Comparison of ENCODE assay signal across 1 cellular context in the genomic region with DNA sequence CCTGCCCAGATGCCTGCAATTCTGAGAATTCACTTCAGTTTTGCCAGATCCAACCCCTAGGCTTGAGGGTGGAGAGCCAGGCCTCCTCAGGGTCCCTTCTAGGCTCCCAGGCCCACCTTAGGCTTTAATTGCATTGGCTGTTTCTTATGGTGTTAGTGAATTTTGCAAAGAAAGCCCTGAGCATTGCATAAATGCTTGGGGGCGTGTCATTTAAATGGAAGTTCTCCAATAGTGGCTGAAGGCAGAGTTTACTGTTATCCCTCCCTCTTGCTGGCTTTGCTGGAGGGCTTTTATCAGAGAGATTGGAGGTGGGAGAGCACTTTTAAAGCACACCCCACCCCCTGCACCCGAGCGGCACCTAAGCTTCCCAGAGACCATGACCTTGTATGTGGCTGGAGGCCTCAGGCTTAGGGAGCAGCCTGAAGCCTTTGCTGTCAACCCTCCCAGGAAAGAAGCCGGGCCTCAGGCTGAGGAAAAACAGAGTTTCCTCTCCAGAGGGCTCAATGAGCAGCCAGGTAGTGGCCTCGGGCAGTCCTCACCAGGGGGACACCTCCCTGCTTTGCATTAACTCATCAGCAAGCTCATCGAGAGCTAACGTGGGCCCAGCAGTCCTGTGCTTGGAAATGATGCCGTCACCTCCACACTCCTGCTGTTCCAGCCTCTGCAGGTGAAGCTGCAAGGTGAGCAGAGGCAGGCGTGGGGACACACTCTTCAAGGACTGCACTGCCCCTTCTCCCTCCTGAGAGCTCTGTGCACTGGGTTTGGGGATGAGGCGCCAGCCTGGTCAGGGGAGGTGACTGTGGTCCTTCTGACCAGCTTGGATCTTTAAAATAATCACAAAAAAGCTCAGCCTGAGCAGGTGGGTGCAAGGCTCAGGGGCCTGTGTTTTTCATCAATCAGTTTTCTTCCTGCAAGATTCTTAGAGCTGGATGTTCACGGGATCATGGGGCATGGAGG.
TF ChIP-seq lines count a peak whose summit lies in the region.

No MANE protein-coding gene starts in this region.

TF ChIP-seq in WTC11, 78 proteins besides CTCF, POLR2A, EP300 and RAD21 (continued from another document):
- TF ChIP-seq, protein P1, sequence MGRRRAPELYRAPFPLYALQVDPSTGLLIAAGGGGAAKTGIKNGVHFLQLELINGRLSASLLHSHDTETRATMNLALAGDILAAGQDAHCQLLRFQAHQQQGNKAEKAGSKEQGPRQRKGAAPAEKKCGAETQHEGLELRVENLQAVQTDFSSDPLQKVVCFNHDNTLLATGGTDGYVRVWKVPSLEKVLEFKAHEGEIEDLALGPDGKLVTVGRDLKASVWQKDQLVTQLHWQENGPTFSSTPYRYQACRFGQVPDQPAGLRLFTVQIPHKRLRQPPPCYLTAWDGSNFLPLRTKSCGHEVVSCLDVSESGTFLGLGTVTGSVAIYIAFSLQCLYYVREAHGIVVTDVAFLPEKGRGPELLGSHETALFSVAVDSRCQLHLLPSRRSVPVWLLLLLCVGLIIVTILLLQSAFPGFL (CRISPR knock-in tag; IDR thresholded peaks at IDR 0.05; ENCODE audit: borderline replicate concordance), result no peak
- TF ChIP-seq NFE2L1 (CRISPR knock-in tag; IDR thresholded peaks at IDR 0.05), result no peak
- TF ChIP-seq, protein P2, sequence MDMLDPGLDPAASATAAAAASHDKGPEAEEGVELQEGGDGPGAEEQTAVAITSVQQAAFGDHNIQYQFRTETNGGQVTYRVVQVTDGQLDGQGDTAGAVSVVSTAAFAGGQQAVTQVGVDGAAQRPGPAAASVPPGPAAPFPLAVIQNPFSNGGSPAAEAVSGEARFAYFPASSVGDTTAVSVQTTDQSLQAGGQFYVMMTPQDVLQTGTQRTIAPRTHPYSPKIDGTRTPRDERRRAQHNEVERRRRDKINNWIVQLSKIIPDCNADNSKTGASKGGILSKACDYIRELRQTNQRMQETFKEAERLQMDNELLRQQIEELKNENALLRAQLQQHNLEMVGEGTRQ (CRISPR knock-in tag; IDR thresholded peaks at IDR 0.05), result no peak
- TF ChIP-seq NR1H2 (CRISPR knock-in tag; IDR thresholded peaks at IDR 0.05), result no peak
